In the genomic region with DNA sequence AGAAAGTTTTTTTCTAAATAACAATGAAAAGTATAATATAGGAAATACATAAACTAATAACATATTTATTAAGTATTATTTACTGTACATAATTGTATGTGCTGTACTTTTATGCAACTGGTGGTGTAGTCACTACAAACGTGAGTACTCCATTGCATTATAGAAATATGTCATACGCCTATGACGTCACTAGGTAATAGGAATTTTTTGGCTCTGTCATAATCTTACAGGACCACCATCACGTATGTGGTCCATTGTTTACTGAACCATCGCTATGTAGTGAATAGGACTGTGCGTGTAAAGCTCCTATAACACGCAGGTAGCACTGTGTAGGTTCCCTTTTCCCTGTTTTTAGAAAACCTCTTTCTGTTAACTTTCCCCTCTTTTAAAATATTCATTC, we compare ENCODE assay signal across 29 cellular contexts.
"Had no signal": no experiment of that assay in that cellular context is flagged by ENCODE, and none has a peak within 500 bp of the region (broad histone marks: within the 10 kb centered on the region; RNA-seq: fewer than 3 reads in every experiment).

No MANE protein-coding gene starts in this region.

- H3K27ac Mint-ChIP-seq: dendritic cell treated with granulocyte-macrophage colony-stimulating factor and Interleukin-4, amounts not matched to agents 40 ng/mL and 50 ng/mL, for 4 days; effector memory CD8-positive, alpha-beta T cell; endodermal cell had no signal

- H3K9me3 ChIP-seq: colonic mucosa, esophagus muscularis mucosa, esophagus squamous epithelium, gastrocnemius medialis, gastroesophageal sphincter had no signal

- H3K4me1 ChIP-seq: colonic mucosa, esophagus muscularis mucosa, esophagus squamous epithelium, foreskin keratinocyte, gastrocnemius medialis, gastroesophageal sphincter, heart left ventricle, heart right ventricle had no signal

- H3K9me3 Mint-ChIP-seq: dendritic cell treated with granulocyte-macrophage colony-stimulating factor and Interleukin-4, amounts not matched to agents 40 ng/mL and 50 ng/mL, for 4 days; endodermal cell had no signal

- H3K27me3 ChIP-seq: colonic mucosa, esophagus muscularis mucosa, esophagus squamous epithelium, foreskin keratinocyte, gastrocnemius medialis, gastroesophageal sphincter, heart left ventricle, heart right ventricle had no signal

- H3K4me3 Mint-ChIP-seq: dendritic cell treated with granulocyte-macrophage colony-stimulating factor and Interleukin-4, amounts not matched to agents 40 ng/mL and 50 ng/mL, for 4 days; effector memory CD8-positive, alpha-beta T cell; endodermal cell had no signal

- FAIRE-seq: colon, endometrium, endothelial cell of umbilical vein, frontal cortex had no signal

- DNase-seq: colonic mucosa; cortex of kidney; dermis blood vessel endothelial cell; dorsolateral prefrontal cortex; effector CD4-positive, alpha-beta T cell; effector CD8-positive, alpha-beta T cell; effector memory CD4-positive, alpha-beta T cell; effector memory CD8-positive, alpha-beta T cell; endodermal cell; erythroblast; esophagus squamous epithelium; foreskin fibroblast; foreskin keratinocyte; foreskin melanocyte; gastrocnemius medialis; glutamatergic neuron; head of caudate nucleus; heart left ventricle; heart right ventricle had no signal

- H3K36me3 ChIP-seq: colonic mucosa, esophagus muscularis mucosa, esophagus squamous epithelium, gastrocnemius medialis, gastroesophageal sphincter, heart left ventricle, heart right ventricle had no signal

- ATAC-seq: effector memory CD8-positive, alpha-beta T cell; esophagus mucosa; foreskin keratinocyte; gastrocnemius medialis; gastroesophageal sphincter; heart left ventricle; heart right ventricle had no signal

- H3K27ac ChIP-seq: colonic mucosa, coronary artery, dorsolateral prefrontal cortex, epithelial cell of prostate, esophagus muscularis mucosa, esophagus squamous epithelium, foreskin keratinocyte, gastrocnemius medialis, gastroesophageal sphincter, heart left ventricle, heart right ventricle had no signal

- H3K27me3 Mint-ChIP-seq: dendritic cell treated with granulocyte-macrophage colony-stimulating factor and Interleukin-4, amounts not matched to agents 40 ng/mL and 50 ng/mL, for 4 days; effector memory CD8-positive, alpha-beta T cell had no signal

- H3K4me3 ChIP-seq: colonic mucosa, coronary artery, dorsolateral prefrontal cortex, esophagus muscularis mucosa, esophagus squamous epithelium, gastrocnemius medialis, gastroesophageal sphincter, heart left ventricle, heart right ventricle had no signal
